In genomic region chr18:69830189-69830588, GRCh38 we compare ENCODE assay signal across 26 cellular contexts.
A peak's percentile ranks its signal among the peaks of the same experiment; 100 is the strongest.
DNase-seq lines count a peak whose midpoint lies in the region; ATAC-seq, FAIRE-seq and TF ChIP-seq lines count a peak whose summit lies in the region.
"Had no signal": no experiment of that assay in that cellular context is flagged by ENCODE, and none has a peak within 500 bp of the region (broad histone marks: within the 10 kb centered on the region; RNA-seq: fewer than 3 reads in every experiment).

No MANE protein-coding gene starts in this region.

- H4K20me1 ChIP-seq in K562 (replicated peaks; ENCODE audit: control insufficient read depth, insufficient read depth, low read length): no peaks in the 10 kb centered on the region
- H4K20me1 ChIP-seq: BLaER1 treated with 17β-estradiol and CSF1 and Interleukin-3, amounts not matched to agents 10 nM and 100 nM had no signal

- no TSS peak for BruUV-seq in K562 (replicated peaks; lab: Mats Ljungman, UMichigan)

- peak overlapping the region; percentile 48 for H3K27ac ChIP-seq in KOPT-K1 (ENCODE audit: low read depth, low read length, poor library complexity, severe bottlenecking)
- H3K27ac ChIP-seq in K562 (ENCODE audit: extremely low read depth, low read depth, low read length): no peak overlapping the region
- H3K27ac ChIP-seq: A549; BLaER1 treated with 17β-estradiol and CSF1 and Interleukin-3, amounts not matched to agents 10 nM and 100 nM had no signal

- no peaks in the 10 kb centered on the region for H3K9me1 ChIP-seq in K562 (ENCODE audit: control insufficient read depth, insufficient read depth, low read length)

- POLR2A ChIA-PET in K562 (lab: Yijun Ruan, JAX): interaction anchor here (0.8 to 1.5 kb wide), 4 partner anchors 9 to 121 kb away, joined by 3 read pairs; no protein-coding TSS in a partner anchor

- H3K36me3 ChIP-seq in KOPT-K1 (ENCODE audit: insufficient read depth, low read length): no peaks in the 10 kb centered on the region
- H3K36me3 ChIP-seq in K562 (ENCODE audit: control insufficient read depth, insufficient read depth, low read length): no peaks in the 10 kb centered on the region
- H3K36me3 ChIP-seq: BE2C; BLaER1 treated with 17β-estradiol and CSF1 and Interleukin-3, amounts not matched to agents 10 nM and 100 nM had no signal

- no peak for TF ChIP-seq RAD21 in K562 (CRISPR knock-in tag; conservative IDR thresholded peaks at IDR 0.05 in 1 of 2, IDR thresholded peaks at IDR 0.05 in 1 of 2)

- H3K4me2 ChIP-seq in K562 (ENCODE audit: insufficient read depth, low read length): no peak overlapping the region
- H3K4me2 ChIP-seq: A549; BLaER1 treated with 17β-estradiol and CSF1 and Interleukin-3, amounts not matched to agents 10 nM and 100 nM; GM23338 had no signal

- H3K27me3 Mint-ChIP-seq in glutamatergic neuron (ENCODE audit: unreplicated experiment): no peaks in the 10 kb centered on the region
- H3K27me3 Mint-ChIP-seq: CD4-positive, alpha-beta T cell had no signal

- no peak overlapping the region for H2AFZ ChIP-seq in K562 (ENCODE audit: low read depth, low read length)
- H2AFZ ChIP-seq: GM23338 had no signal

- intact Hi-C loops in K562 (cut with micrococcal nuclease): no loop called here

- no peak for TF ChIP-seq CTCF in K562 (IDR thresholded peaks at IDR 0.05 in 2 of 3, conservative IDR thresholded peaks at IDR 0.05 in 1 of 3; ENCODE audit: insufficient read depth in 2 of 3, low read depth in 1 of 3, low read length in 3 of 3)
- TF ChIP-seq CTCF in glutamatergic neuron (IDR thresholded peaks at IDR 0.05; ENCODE audit: partially characterized antibody, unreplicated experiment): no peak

- H3K4me3 ChIP-seq in Jurkat, Clone E6-1 (ENCODE audit: low read length): no peak overlapping the region
- no peak overlapping the region for H3K4me3 ChIP-seq in K562
- H3K4me3 ChIP-seq: A549; BLaER1 treated with 17β-estradiol and CSF1 and Interleukin-3, amounts not matched to agents 10 nM and 100 nM; GM12878; GM23338 had no signal

- H3K4me1 ChIP-seq in K562 (replicated peaks in 1 of 2; ENCODE audit: control insufficient read depth in 2 of 2, insufficient read depth in 2 of 2, low read length in 2 of 2): no peaks in the 10 kb centered on the region
- H3K4me1 ChIP-seq: A549; BE2C; BLaER1 treated with 17β-estradiol and CSF1 and Interleukin-3, amounts not matched to agents 10 nM and 100 nM had no signal

- in situ Hi-C loops in K562 (cut with MboI): no loop called here

- H3K79me2 ChIP-seq in K562 (ENCODE audit: control insufficient read depth, insufficient read depth, low read length): no peaks in the 10 kb centered on the region

- peak; percentile 85 for TF ChIP-seq EP300 in K562 (IDR thresholded peaks at IDR 0.05; ENCODE audit: low read length)

- 9% methylated on average over 1 of the region's 1 CpG for WGBS in K562 (ENCODE audit: insufficient coverage, low coverage, missing lambda C conversion rate)

- no peaks in the 10 kb centered on the region for H3K4me1 Mint-ChIP-seq in glutamatergic neuron (ENCODE audit: low read depth, unreplicated experiment)
- H3K4me1 Mint-ChIP-seq: CD14-positive monocyte; CD8-positive, alpha-beta memory T cell; GM23338 had no signal

- no peaks in the 10 kb centered on the region for H3K9me3 Mint-ChIP-seq in glutamatergic neuron (ENCODE audit: unreplicated experiment)
- H3K9me3 Mint-ChIP-seq: CD4-positive, alpha-beta T cell; GM23338; H9 had no signal

- CTCF ChIA-PET in K562 (lab: Yijun Ruan, JAX; ENCODE audit: low intra/inter-chr PET ratio): no interaction called here

- peak; percentile 66 for DNase-seq in Jurkat, Clone E6-1 (ENCODE audit: low read depth, low spot score)
- peak; percentile 46 for DNase-seq in OCI-M1 (lab: John Stamatoyannopoulos, UW)
- DNase-seq in K562 (ENCODE audit: extremely low read depth in 1 of 4, low spot score in 3 of 4): no peak
- no peak for DNase-seq in glutamatergic neuron
- no peak for DNase-seq in NCI-H1930 (lab: John Stamatoyannopoulos, UW)
- no peak for DNase-seq in NCI-H2196 treated with DMSO at 0.1 percent for 48 hours (lab: John Stamatoyannopoulos, UW; ENCODE audit: unreplicated experiment)
- DNase-seq: 8988T; ACHN; AML-193; BE2C; CD4-positive, alpha-beta T cell; CD8-positive, alpha-beta memory T cell; DMS 273 treated with DMSO at 0.1 percent for 48 hours; DMS79; EL; GDM1; H9 had no signal

- no peak for TF ChIP-seq POLR2A in K562 (conservative IDR thresholded peaks at IDR 0.05)

- H3K36me3 Mint-ChIP-seq in glutamatergic neuron (ENCODE audit: unreplicated experiment): no peaks in the 10 kb centered on the region
- H3K36me3 Mint-ChIP-seq: CD14-positive monocyte had no signal

- FAIRE-seq in K562 (lab: Jason Lieb, UNC): no peak
- FAIRE-seq: A549, GM12878, GM19239 had no signal

- H3K4me3 Mint-ChIP-seq in glutamatergic neuron (ENCODE audit: unreplicated experiment): no peak overlapping the region
- H3K4me3 Mint-ChIP-seq: CD14-positive monocyte; CD4-positive, alpha-beta T cell; CD8-positive, alpha-beta memory T cell; GM23338; H9 had no signal

- no peak overlapping the region for H3K9ac ChIP-seq in K562 (ENCODE audit: insufficient read depth in 1 of 2, low read depth in 2 of 2, low read length in 2 of 2)
- H3K9ac ChIP-seq: BLaER1 treated with 17β-estradiol and CSF1 and Interleukin-3, amounts not matched to agents 10 nM and 100 nM had no signal

- H3K27ac Mint-ChIP-seq in glutamatergic neuron (ENCODE audit: unreplicated experiment): no peak overlapping the region
- H3K27ac Mint-ChIP-seq: CD14-positive monocyte; CD4-positive, alpha-beta T cell; CD8-positive, alpha-beta memory T cell; GM23338; H9 had no signal

- no peaks in the 10 kb centered on the region for H3K27me3 ChIP-seq in K562 (ENCODE audit: control insufficient read depth in 2 of 2, insufficient read depth in 2 of 2, low read length in 2 of 2)
- H3K27me3 ChIP-seq: BE2C; BLaER1 treated with 17β-estradiol and CSF1 and Interleukin-3, amounts not matched to agents 10 nM and 100 nM had no signal

- H3K9me3 ChIP-seq in KOPT-K1 (ENCODE audit: insufficient read depth, low read length, poor library complexity, severe bottlenecking): peaks cover 24% of the 10 kb centered on the region
- H3K9me3 ChIP-seq in K562 (replicated peaks; ENCODE audit: control insufficient read depth, insufficient read depth, low read depth, low read length): no peaks in the 10 kb centered on the region
- H3K9me3 ChIP-seq: A549; BE2C; BLaER1 treated with 17β-estradiol and CSF1 and Interleukin-3, amounts not matched to agents 10 nM and 100 nM had no signal

- no peak for ATAC-seq in K562
- no peak for ATAC-seq in GM19455 (IDR thresholded peaks at IDR 0.05; ENCODE audit: unreplicated experiment)
- ATAC-seq: A549, GM12878, GM23338, HCT116 had no signal

TF ChIP-seq in K562, 482 proteins besides CTCF, POLR2A, EP300 and RAD21:
- peak; percentile 53; the same call in 1 of the 2 replicates for TF ChIP-seq JUND (IDR thresholded peaks at IDR 0.05; ENCODE audit: borderline replicate concordance, low read depth, low read length)
- peak; percentile 56; the same call in 1 of the 3 replicates for TF ChIP-seq JUND (tag; IDR thresholded peaks at IDR 0.05; ENCODE audit: borderline replicate concordance, low read depth, low read length)
- peak; percentile 60 for TF ChIP-seq DPF2 (IDR thresholded peaks at IDR 0.05)
- TF ChIP-seq ZNF79 (CRISPR knock-in tag; IDR thresholded peaks at IDR 0.05; ENCODE audit: low read depth): no peak
- TF ChIP-seq HEY1 (CRISPR knock-in tag; IDR thresholded peaks at IDR 0.05; ENCODE audit: borderline replicate concordance): no peak
- peak; percentile 28; the same call in 1 of the 2 replicates for TF ChIP-seq ATF3 (IDR thresholded peaks at IDR 0.05)
- no peak for TF ChIP-seq ATF3 (CRISPR knock-in tag; conservative IDR thresholded peaks at IDR 0.05)
- peak; percentile 63; the same call in 1 of the 2 replicates for TF ChIP-seq ARID1B (IDR thresholded peaks at IDR 0.05)
- TF ChIP-seq ZNF584 (CRISPR knock-in tag; IDR thresholded peaks at IDR 0.05; ENCODE audit: low read depth): no peak
- TF ChIP-seq ZC3H8 (IDR thresholded peaks at IDR 0.05): no peak
- TF ChIP-seq PKNOX1 (IDR thresholded peaks at IDR 0.05): no peak
- no peak for TF ChIP-seq FOXP1 (CRISPR knock-in tag; IDR thresholded peaks at IDR 0.05)
- TF ChIP-seq CBFA2T3 (IDR thresholded peaks at IDR 0.05): 0 out of 2 replicates have a peak, but pooled peaks have one; percentile 14
- peak; percentile 53 for TF ChIP-seq TAL1 (IDR thresholded peaks at IDR 0.05)
- TF ChIP-seq FOXM1 (IDR thresholded peaks at IDR 0.05; ENCODE audit: low read depth): 0 out of 2 replicates have a peak, but pooled peaks have one; percentile 20
- no peak for TF ChIP-seq FOXM1 (CRISPR knock-in tag; IDR thresholded peaks at IDR 0.05; ENCODE audit: low read depth)
- peak; percentile 23; the same call in 1 of the 2 replicates for TF ChIP-seq SOX6 (IDR thresholded peaks at IDR 0.05)
- peak; percentile 50; the same call in 1 of the 2 replicates for TF ChIP-seq NCOA1 (IDR thresholded peaks at IDR 0.05; ENCODE audit: low read depth)
- 0 out of 2 replicates have a peak, but pooled peaks have one; percentile 28 for TF ChIP-seq MEF2D (tag; conservative IDR thresholded peaks at IDR 0.05; ENCODE audit: low read depth)
- peak; percentile 49; the same call in 1 of the 2 replicates for TF ChIP-seq ATF7 (IDR thresholded peaks at IDR 0.05)
- TF ChIP-seq MTA2 (IDR thresholded peaks at IDR 0.05; ENCODE audit: low read depth): no peak
- TF ChIP-seq CREM (IDR thresholded peaks at IDR 0.05; ENCODE audit: low read depth): no peak
- no peak for TF ChIP-seq FOXJ3 (CRISPR knock-in tag; IDR thresholded peaks at IDR 0.05)
- TF ChIP-seq CBFB (CRISPR knock-in tag; IDR thresholded peaks at IDR 0.05): no peak
- no peak for TF ChIP-seq MCM7 (IDR thresholded peaks at IDR 0.05)

Comparison
In these comparisons a context has a peak if more than half of its experiments do, and no peak if none do; other contexts are left out.
1. DNase-seq: peak in Jurkat, Clone E6-1 (single experiment) and OCI-M1 (single experiment); none in K562 (0 of 4), glutamatergic neuron (single experiment), NCI-H1930 (0 of 2) and NCI-H2196 treated with DMSO at 0.1 percent for 48 hours (single experiment).